Comparison of ENCODE assay signal across 16 cellular contexts in genomic region chr6:117440558-117441525, GRCh38. TPM values are rescaled to one million over a fixed set of nuclear protein-coding genes. Genes with fewer than 3 reads are reported as not detected.
DNase-seq lines count a peak whose midpoint lies in the region; ATAC-seq and TF ChIP-seq lines count a peak whose summit lies in the region.
"Had no signal": no experiment of that assay in that cellular context is flagged by ENCODE, and none has a peak within 500 bp of the region (broad histone marks: within the 10 kb centered on the region; RNA-seq: fewer than 3 reads in every experiment).

No MANE protein-coding gene starts in this region.

- peaks cover 4% of the 10 kb centered on the region for H3K9me3 Mint-ChIP-seq in Calu3 (ENCODE audit: low read depth, unreplicated experiment)
- H3K9me3 Mint-ChIP-seq: nephron had no signal

- DNase-seq in Calu3, result no peak
- peak; percentile 40 for DNase-seq in NB4 (ENCODE audit: low read depth)
- peak; percentile 55 for DNase-seq in dedifferentiated amniotic fluid mesenchymal stem cell (ENCODE audit: extremely low spot score)
- DNase-seq in myocyte (ENCODE audit: low read depth), result peak; percentile 56
- no peak for DNase-seq in dorsolateral prefrontal cortex
- no peak for DNase-seq in ecto neural progenitor cell (ENCODE audit: low spot score)
- no peak for DNase-seq in NCI-H2107 treated with DMSO at 0.1 percent for 48 hours (lab: John Stamatoyannopoulos, UW; ENCODE audit: unreplicated experiment)
- DNase-seq: activated CD8-positive, alpha-beta memory T cell treated with anti-CD3 and anti-CD28 coated beads, Interleukin-2, amount 50 U/mL, for 4 hours; amniotic stem cell; NCI-H187; stimulated activated CD4-positive, alpha-beta T cell treated with anti-CD3 and anti-CD28 coated beads, Interleukin-12 subunit alpha, Interleukin-12 subunit beta, amount 100 ng/mL, for 4 hours; T-helper 9 cell; uterus had no signal

- no peak for ATAC-seq in HG02884 (IDR thresholded peaks at IDR 0.05; ENCODE audit: unreplicated experiment)

- H3K27ac ChIP-seq in dorsolateral prefrontal cortex, result no peak overlapping the region
- H3K27ac ChIP-seq: uterus had no signal

- peaks cover 0 to 6% (median 0%) of the 10 kb centered on the region in 45 donors for H3K27me3 ChIP-seq in dorsolateral prefrontal cortex
- H3K27me3 ChIP-seq: uterus had no signal

- H3K4me1 Mint-ChIP-seq in Calu3 (ENCODE audit: low read depth, unreplicated experiment), result peaks cover 19% of the 10 kb centered on the region
- H3K4me1 Mint-ChIP-seq: nephron had no signal

- CTCF ChIA-PET in Calu3 (lab: Charles Lee), result interaction anchor here (0.7 to 2.1 kb wide), 5 partner anchors 9 to 65 kb away, joined by 3 to 12 read pairs (median 5); partner anchors contain the start of gene ROS1

- H3K4me3 ChIP-seq in NB4 (ENCODE audit: low read depth, low read length) (no peak overlapping the region), dorsolateral prefrontal cortex (no peak overlapping the region)
- H3K4me3 ChIP-seq: uterus had no signal

- no peak for TF ChIP-seq POLR2A in NB4 (IDR thresholded peaks at IDR 0.05; ENCODE audit: extremely low read depth, insufficient read length)

- H3K4me3 Mint-ChIP-seq in Calu3 (ENCODE audit: low read depth, unreplicated experiment), result no peak overlapping the region
- H3K4me3 Mint-ChIP-seq: nephron had no signal

- intact Hi-C loops in Calu3 (cut with micrococcal nuclease; ENCODE audit: unreplicated experiment) (loop anchor here (5.0 kb wide), 1 partner anchor 1211 kb away; the partner anchor contains the start of gene CEP85L), dorsolateral prefrontal cortex (cut with DNase I) (no loop called here)

- H3K27ac Mint-ChIP-seq in Calu3 (ENCODE audit: unreplicated experiment), result peak overlapping the region; percentile 91
- H3K27ac Mint-ChIP-seq: nephron had no signal

- TF ChIP-seq CTCF in Calu3 (IDR thresholded peaks at IDR 0.05; ENCODE audit: unreplicated experiment), result no peak
- TF ChIP-seq CTCF in NB4 (IDR thresholded peaks at IDR 0.05; ENCODE audit: low read depth, low read length), result no peak
- TF ChIP-seq CTCF in dorsolateral prefrontal cortex (IDR thresholded peaks at IDR 0.05 in 54 of 56, conservative IDR thresholded peaks at IDR 0.05 in 2 of 56; ENCODE audit: low read depth in 1 of 56, partially characterized antibody in 56 of 56), result no peak

- no TSS peak for BruUV-seq in Calu3 (replicated peaks; lab: Mats Ljungman, UMichigan)

- H3K36me3 Mint-ChIP-seq in Calu3 (ENCODE audit: insufficient read depth, unreplicated experiment), result peaks cover 7% of the 10 kb centered on the region

- H3K27me3 Mint-ChIP-seq in Calu3 (ENCODE audit: unreplicated experiment), result no peaks in the 10 kb centered on the region

RNA-seq across cellular contexts. Expression of gene ROS1, which starts 15.1 kb away (rescaled TPM):
- total RNA-seq in Calu3 (2022) (5.1 and 8.1 TPM in 2 replicates), myocyte (5.3 and 5.5 TPM in 2 replicates), dorsolateral prefrontal cortex (10 to 100 TPM in 54 of 120 experiments, 1 to 10 TPM in 66; 2.9 to 24.2 (median 9.3) TPM)
- 35.3 TPM for polyA plus RNA-seq in myocyte (2012)
- total RNA-seq: endothelial cell of umbilical vein had no signal
- polyA plus RNA-seq: endothelial cell of umbilical vein had no signal

RNA-seq across cellular contexts. Expression of gene DCBLD1, which starts 41.6 kb away (rescaled TPM):
- total RNA-seq in Calu3 (2022) (22.3 and 28.2 TPM in 2 replicates), myocyte (14.1 and 18.3 TPM in 2 replicates), dorsolateral prefrontal cortex (10 to 100 TPM in 88 of 120 experiments, 1 to 10 TPM in 32; 7.0 to 20.0 (median 12.1) TPM)
- 22.5 TPM for polyA plus RNA-seq in myocyte (2012)

Comparison
In these comparisons a context has a peak if more than half of its experiments do, and no peak if none do; other contexts are left out.
1. DNase-seq: peak in NB4 (single experiment), dedifferentiated amniotic fluid mesenchymal stem cell (single experiment) and myocyte (single experiment); none in Calu3 (single experiment), dorsolateral prefrontal cortex (0 of 10), ecto neural progenitor cell (single experiment) and NCI-H2107 treated with DMSO at 0.1 percent for 48 hours (single experiment).